In genomic region chr12:89179983-89180382, GRCh38 we compare ENCODE assay signal across 1 cellular context.
TF ChIP-seq lines count a peak whose summit lies in the region.

No MANE protein-coding gene starts in this region.

TF ChIP-seq in SK-N-SH, 30 proteins besides CTCF, POLR2A, EP300 and RAD21 (continued from another document):
- TF ChIP-seq IRF3 (IDR thresholded peaks at IDR 0.05; ENCODE audit: low read depth, low read length) (no peak), RXRA (IDR thresholded peaks at IDR 0.05; ENCODE audit: borderline replicate concordance, low read depth) (no peak), GABPA (IDR thresholded peaks at IDR 0.05; ENCODE audit: low read depth) (no peak), NRF1 (IDR thresholded peaks at IDR 0.05; ENCODE audit: low read depth, low read length) (no peak), SIN3A (IDR thresholded peaks at IDR 0.05; ENCODE audit: borderline replicate concordance, low read depth, low read length) (no peak), SMC3 (IDR thresholded peaks at IDR 0.05; ENCODE audit: low read depth, low read length) (no peak), TCF12 (IDR thresholded peaks at IDR 0.05) (no peak)
